Comparison of ENCODE assay signal across 9 cellular contexts in the genomic region with DNA sequence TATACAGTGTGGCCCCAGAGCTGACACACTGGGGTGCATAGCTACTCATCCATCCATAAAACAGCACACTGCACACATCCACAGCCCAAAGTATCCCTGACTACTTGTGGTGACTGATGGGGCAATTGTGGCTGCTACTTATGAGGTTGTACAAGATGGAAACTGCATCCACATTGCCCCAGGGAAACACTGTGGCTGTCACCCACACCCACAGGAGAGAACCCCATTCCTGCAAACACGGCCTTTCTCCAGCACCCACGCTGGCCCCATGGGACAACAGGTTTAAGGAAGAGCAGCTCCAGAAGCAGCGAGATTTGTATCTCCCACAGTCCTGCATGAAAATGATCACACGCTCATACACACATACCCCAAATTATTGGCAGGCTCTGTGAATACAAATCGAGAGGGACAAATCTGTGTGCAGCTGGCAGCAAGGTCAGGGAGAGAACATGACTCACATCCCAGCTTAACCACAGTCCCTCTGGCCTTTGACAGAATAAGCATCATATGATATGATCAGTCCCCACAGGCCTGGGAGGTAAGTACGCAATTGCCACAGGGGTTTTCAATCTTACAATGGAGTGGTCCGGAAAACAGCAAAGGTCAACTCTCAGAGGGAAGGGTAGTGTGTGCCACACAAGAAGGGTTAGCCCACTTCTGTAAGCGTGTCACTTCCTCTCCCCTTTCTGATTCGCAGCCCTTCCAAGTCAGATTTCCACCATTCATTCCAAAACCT.
DNase-seq lines count a peak whose midpoint lies in the region; ATAC-seq and TF ChIP-seq lines count a peak whose summit lies in the region.
"Had no signal": no experiment of that assay in that cellular context is flagged by ENCODE, and none has a peak within 500 bp of the region (broad histone marks: within the 10 kb centered on the region; RNA-seq: fewer than 3 reads in every experiment).

No MANE protein-coding gene starts in this region.

- H3K9me3 ChIP-seq in stomach, result no peaks in the 10 kb centered on the region
- no peaks in the 10 kb centered on the region for H3K9me3 ChIP-seq in uterus
- H3K9me3 ChIP-seq: pancreas had no signal

- TF ChIP-seq EP300 in stomach (IDR thresholded peaks at IDR 0.05), result no peak

- H3K27me3 Mint-ChIP-seq in activated T-helper 2 cell treated with anti-CD3 and anti-CD28 coated beads, Interferon-gamma antibody, Interleukin-2, Interleukin-4, amounts not matched to agents 10 μg/mL and 5 μg/mL and 100 μg/mL, durations not matched to agents 14 hours and 24 hours and 36 hours (ENCODE audit: low read depth), result peaks cover 15% of the 10 kb centered on the region
- no peaks in the 10 kb centered on the region for H3K27me3 Mint-ChIP-seq in natural killer cell (ENCODE audit: low read depth in 2 of 2)

- no peak for TF ChIP-seq POLR2A in stomach (IDR thresholded peaks at IDR 0.05)
- TF ChIP-seq POLR2A in uterus (IDR thresholded peaks at IDR 0.05), result no peak

- H3K4me1 ChIP-seq in stomach (peaks cover 0 to 9% (median 0%) of the 10 kb centered on the region in 4 donors), uterus (no peaks in the 10 kb centered on the region)
- H3K4me1 ChIP-seq: pancreas had no signal

- intact Hi-C loops in activated T-helper 2 cell treated with anti-CD3 and anti-CD28 coated beads, Interferon-gamma antibody, Interleukin-2, Interleukin-4, amounts not matched to agents 10 μg/mL and 5 μg/mL and 100 μg/mL, durations not matched to agents 14 hours and 24 hours and 36 hours (cut with micrococcal nuclease), result loop anchor here (1.0 to 5.0 kb wide), 4 partner anchors 35 to 191 kb away; no protein-coding TSS in a partner anchor
- intact Hi-C loops in natural killer cell (cut with micrococcal nuclease) (no loop called here), stomach (cut with DNase I; ENCODE audit: low total_unique reads) (no loop called here), uterus (cut with DNase I; ENCODE audit: low total_unique reads) (no loop called here)

- H3K9me3 Mint-ChIP-seq in activated T-helper 2 cell treated with anti-CD3 and anti-CD28 coated beads, Interferon-gamma antibody, Interleukin-2, Interleukin-4, amounts not matched to agents 10 μg/mL and 5 μg/mL and 100 μg/mL, durations not matched to agents 14 hours and 24 hours and 36 hours, result no peaks in the 10 kb centered on the region
- H3K9me3 Mint-ChIP-seq in natural killer cell, result no peaks in the 10 kb centered on the region

- no peak for DNase-seq in activated T-helper 2 cell treated with anti-CD3 and anti-CD28 coated beads, Interferon-gamma antibody, Interleukin-2, Interleukin-4, amounts not matched to agents 10 μg/mL and 5 μg/mL and 100 μg/mL, durations not matched to agents 14 hours and 24 hours and 36 hours (ENCODE audit: low spot score)
- DNase-seq in natural killer cell, result no peak
- no peak for DNase-seq in pons (ENCODE audit: low spot score)
- DNase-seq in NCI-H2171 (lab: John Stamatoyannopoulos, UW), result no peak
- DNase-seq in stomach, result no peak
- no peak for DNase-seq in uterus
- DNase-seq: pancreas had no signal

- peak; percentile 44 for ATAC-seq in GM18511 (IDR thresholded peaks at IDR 0.05; ENCODE audit: unreplicated experiment)
- ATAC-seq in HG03066 (IDR thresholded peaks at IDR 0.05; ENCODE audit: low read depth, unreplicated experiment), result peak; percentile 38
- peak; percentile 21 to 38 (median 29) for ATAC-seq in natural killer cell

- TF ChIP-seq CTCF in natural killer cell (IDR thresholded peaks at IDR 0.05), result no peak
- no peak for TF ChIP-seq CTCF in stomach (IDR thresholded peaks at IDR 0.05)
- TF ChIP-seq CTCF in uterus (IDR thresholded peaks at IDR 0.05), result no peak

- H3K27ac ChIP-seq in stomach, result peak overlapping the region in 1 of 5 donors; percentile 41
- H3K27ac ChIP-seq in uterus, result no peak overlapping the region
- H3K27ac ChIP-seq: pancreas had no signal

- H3K4me3 ChIP-seq in stomach (no peak overlapping the region), uterus (no peak overlapping the region)
- H3K4me3 ChIP-seq: pancreas had no signal

- H3K36me3 ChIP-seq in stomach (peaks cover 20 to 50% (median 43%) of the 10 kb centered on the region in 4 donors), uterus (no peaks in the 10 kb centered on the region)

- H3K27me3 ChIP-seq in stomach (no peaks in the 10 kb centered on the region), uterus (no peaks in the 10 kb centered on the region)
- H3K27me3 ChIP-seq: pancreas had no signal

- 67 to 77% (median 73%) methylated on average over 9 of the region's 9 CpGs for WGBS in stomach, 5 donors

- peaks cover 25% of the 10 kb centered on the region for H3K4me1 Mint-ChIP-seq in activated T-helper 2 cell treated with anti-CD3 and anti-CD28 coated beads, Interferon-gamma antibody, Interleukin-2, Interleukin-4, amounts not matched to agents 10 μg/mL and 5 μg/mL and 100 μg/mL, durations not matched to agents 14 hours and 24 hours and 36 hours (ENCODE audit: low read depth)
- peaks cover 8 to 9% of the 10 kb centered on the region in 2 donors for H3K4me1 Mint-ChIP-seq in natural killer cell

- peak overlapping the region; percentile 78 for H3K27ac Mint-ChIP-seq in activated T-helper 2 cell treated with anti-CD3 and anti-CD28 coated beads, Interferon-gamma antibody, Interleukin-2, Interleukin-4, amounts not matched to agents 10 μg/mL and 5 μg/mL and 100 μg/mL, durations not matched to agents 14 hours and 24 hours and 36 hours
- peak overlapping the region; percentile 39 to 48 for H3K27ac Mint-ChIP-seq in natural killer cell

- peaks cover 10% of the 10 kb centered on the region for H3K36me3 Mint-ChIP-seq in activated T-helper 2 cell treated with anti-CD3 and anti-CD28 coated beads, Interferon-gamma antibody, Interleukin-2, Interleukin-4, amounts not matched to agents 10 μg/mL and 5 μg/mL and 100 μg/mL, durations not matched to agents 14 hours and 24 hours and 36 hours (ENCODE audit: low read depth)
- H3K36me3 Mint-ChIP-seq in natural killer cell, result peaks cover 13% of the 10 kb centered on the region

- H3K4me3 Mint-ChIP-seq in activated T-helper 2 cell treated with anti-CD3 and anti-CD28 coated beads, Interferon-gamma antibody, Interleukin-2, Interleukin-4, amounts not matched to agents 10 μg/mL and 5 μg/mL and 100 μg/mL, durations not matched to agents 14 hours and 24 hours and 36 hours (ENCODE audit: low read depth), result no peak overlapping the region
- no peak overlapping the region for H3K4me3 Mint-ChIP-seq in natural killer cell
